In the genomic region with DNA sequence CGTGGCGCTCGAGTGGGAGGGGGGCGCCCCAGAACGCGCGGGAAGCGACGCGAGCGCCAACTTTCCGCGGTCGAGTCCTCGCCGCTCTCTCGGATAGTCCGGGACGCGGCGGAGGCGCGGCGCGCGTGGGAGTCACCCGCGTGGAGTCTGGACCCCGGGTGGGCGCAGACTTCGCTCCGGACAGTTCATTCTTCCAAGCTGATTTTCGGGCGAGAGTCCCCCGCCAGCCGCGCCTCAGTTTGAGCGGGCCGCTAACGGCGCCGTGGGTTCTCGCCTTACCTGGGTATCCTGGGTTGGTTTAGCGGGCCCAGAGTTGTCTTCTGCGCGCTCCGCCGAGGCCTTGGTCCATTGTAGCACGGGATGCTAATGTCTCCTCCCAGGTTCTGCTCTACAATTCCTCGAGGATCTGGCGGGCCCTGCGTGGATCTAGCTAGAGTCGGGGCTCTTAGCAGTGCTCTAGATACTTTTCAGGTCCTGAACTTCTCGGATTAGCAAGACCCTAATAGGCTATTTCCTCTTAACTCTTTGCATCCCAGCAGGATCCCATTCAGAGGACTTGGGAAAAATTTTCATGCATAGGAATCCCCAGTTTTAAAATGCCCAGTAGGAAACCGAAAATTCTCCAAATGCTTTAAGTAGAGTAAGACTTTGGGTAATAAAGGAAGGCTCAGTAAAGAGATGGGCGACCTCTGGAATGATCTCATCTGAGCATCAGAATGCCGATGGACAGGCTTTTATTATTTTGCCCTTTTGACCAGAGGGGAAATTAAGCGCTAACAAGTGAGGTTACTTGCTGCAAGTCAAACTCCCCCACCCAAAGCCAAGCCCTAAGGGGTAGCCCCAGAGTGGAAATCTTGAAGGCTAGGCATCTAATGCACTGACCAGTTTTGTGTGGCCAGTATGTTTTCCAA, we compare ENCODE assay signal across 8 cellular contexts. TPM values are rescaled to one million over a fixed set of nuclear protein-coding genes. Genes with fewer than 3 reads are reported as not detected.
DNase-seq lines count a peak whose midpoint lies in the region; ATAC-seq and TF ChIP-seq lines count a peak whose summit lies in the region.

No MANE protein-coding gene starts in this region.

- no peak overlapping the region for H3K23ac ChIP-seq in mesendoderm (ENCODE audit: low read length)

- TF ChIP-seq CTCF in WERI-Rb-1 (IDR thresholded peaks at IDR 0.05; ENCODE audit: low read depth, low read length) (no peak), tibial artery (IDR thresholded peaks at IDR 0.05) (no peak)

- H3K4me1 ChIP-seq in mesendoderm (ENCODE audit: control insufficient read depth, low read depth, low read length) (peaks cover 3% of the 10 kb centered on the region), tibial artery (peaks cover 0 to 29% (median 10%) of the 10 kb centered on the region in 4 donors)

- peaks cover 7 to 8% of the 10 kb centered on the region in 2 donors for H3K4me1 Mint-ChIP-seq in effector memory CD8-positive, alpha-beta T cell (ENCODE audit: low read depth in 2 of 2)

- H3K36me3 Mint-ChIP-seq in effector memory CD8-positive, alpha-beta T cell (ENCODE audit: insufficient read depth): no peaks in the 10 kb centered on the region

- H3K79me2 ChIP-seq in mesendoderm (ENCODE audit: control insufficient read depth, insufficient read depth, low read length): peaks cover 35% of the 10 kb centered on the region

- H3K36me3 ChIP-seq in WERI-Rb-1 (peaks cover 20% of the 10 kb centered on the region), mesendoderm (ENCODE audit: control insufficient read depth, insufficient read depth, low read length) (no peaks in the 10 kb centered on the region), tibial artery (no peaks in the 10 kb centered on the region)

- peak overlapping the region; percentile 83 for H2BK5ac ChIP-seq in mesendoderm (ENCODE audit: low read length)

- peak overlapping the region; percentile 83 for H2BK120ac ChIP-seq in mesendoderm (ENCODE audit: low read depth, low read length)

- peak overlapping the region; percentile 90 for H3K27ac ChIP-seq in WERI-Rb-1
- peak overlapping the region; percentile 95 for H3K27ac ChIP-seq in mesendoderm (ENCODE audit: low read depth, low read length)
- H3K27ac ChIP-seq in tibial artery: peak overlapping the region; percentile 89 to 92

- no peak overlapping the region for H2AK5ac ChIP-seq in mesendoderm (ENCODE audit: low read length)

- peak overlapping the region; percentile 46 for H3K4me2 ChIP-seq in mesendoderm (ENCODE audit: low read length)

- H3K4me3 ChIP-seq in WERI-Rb-1 (ENCODE audit: low read depth, low read length) (peak overlapping the region; percentile 95), mesendoderm (ENCODE audit: low read length) (peak overlapping the region; percentile 70), tibial artery (peak overlapping the region; percentile 71 to 82)

- DNase-seq in NCI-H510A treated with DMSO at 0.1 percent for 48 hours (lab: John Stamatoyannopoulos, UW): peak; percentile 43
- no peak for DNase-seq in NCI-H510A (lab: John Stamatoyannopoulos, UW)
- DNase-seq in WERI-Rb-1: peak; percentile 59
- DNase-seq in effector memory CD8-positive, alpha-beta T cell: no peak
- peak; percentile 79 for DNase-seq in mesendoderm
- peak in 1 of 2 donors; percentile 68 for DNase-seq in tibial artery

- peak overlapping the region; percentile 65 for H2BK15ac ChIP-seq in mesendoderm (replicated peaks; ENCODE audit: low read depth)

- H3K27me3 ChIP-seq in WERI-Rb-1 (ENCODE audit: insufficient read depth, low read depth, severe bottlenecking) (no peaks in the 10 kb centered on the region), mesendoderm (ENCODE audit: insufficient read depth, low read length, poor library complexity) (no peaks in the 10 kb centered on the region), tibial artery (peaks cover 0 to 6% of the 10 kb centered on the region in 2 donors)

- H3K9me3 ChIP-seq in WERI-Rb-1 (ENCODE audit: severe bottlenecking): no peaks in the 10 kb centered on the region
- no peaks in the 10 kb centered on the region for H3K9me3 ChIP-seq in tibial artery

- intact Hi-C loops in tibial artery (cut with DNase I; ENCODE audit: low total_unique reads): no loop called here

- H3K4ac ChIP-seq in mesendoderm (ENCODE audit: low read depth, low read length): peak overlapping the region; percentile 99

- H4K5ac ChIP-seq in mesendoderm (ENCODE audit: low read length): no peak overlapping the region

- H3K79me1 ChIP-seq in mesendoderm (ENCODE audit: low read length): no peaks in the 10 kb centered on the region

- peak overlapping the region; percentile 96 for H3K56ac ChIP-seq in mesendoderm (ENCODE audit: low read length)

- H3K27me3 Mint-ChIP-seq in effector memory CD8-positive, alpha-beta T cell: peaks cover 63 to 78% of the 10 kb centered on the region in 2 donors

- no peaks in the 10 kb centered on the region for H3K9me3 Mint-ChIP-seq in effector memory CD8-positive, alpha-beta T cell

- peak overlapping the region; percentile 98 for H3K18ac ChIP-seq in mesendoderm (ENCODE audit: low read length)

- no CpG with 5 or more reads among the region's 58 CpGs for WGBS in mesendoderm (ENCODE audit: extremely low coverage, insufficient coverage, low lambda C conversion rate)

- peak; percentile 43 for ATAC-seq in effector memory CD8-positive, alpha-beta T cell (replicated peaks)
- ATAC-seq in GM21825 (IDR thresholded peaks at IDR 0.05; ENCODE audit: unreplicated experiment): no peak
- no peak for ATAC-seq in HG03469 (IDR thresholded peaks at IDR 0.05; ENCODE audit: unreplicated experiment)

- peak overlapping the region; percentile 95 for H4K8ac ChIP-seq in mesendoderm (ENCODE audit: low read depth, low read length)

- peak overlapping the region; percentile 84 for H3K9ac ChIP-seq in mesendoderm (ENCODE audit: low read length)

- H3K27ac Mint-ChIP-seq in effector memory CD8-positive, alpha-beta T cell: no peak overlapping the region

- H3K4me3 Mint-ChIP-seq in effector memory CD8-positive, alpha-beta T cell: peak overlapping the region; percentile 69 to 79

RNA-seq across cellular contexts. Expression of a gene that starts 0.5 kb away (rescaled TPM):
- 35.4 TPM for polyA plus RNA-seq in mesendoderm (2013, experiment 1 of 2)
- 36.0 TPM for polyA plus RNA-seq in mesendoderm (2013, experiment 2 of 2)

RNA-seq across cellular contexts. Expression of a gene that starts 17.1 kb away (rescaled TPM):
- polyA plus RNA-seq in mesendoderm (2013, experiment 1 of 2): not detected
- not detected for polyA plus RNA-seq in mesendoderm (2013, experiment 2 of 2)

Comparison
In these comparisons a context has a peak if more than half of its experiments do, and no peak if none do; other contexts are left out.
1. DNase-seq: peak in NCI-H510A treated with DMSO at 0.1 percent for 48 hours (single experiment), WERI-Rb-1 (single experiment) and mesendoderm (single experiment); none in NCI-H510A (single experiment) and effector memory CD8-positive, alpha-beta T cell (0 of 3).
2. Peak in every context shown above with its lines, with median percentiles within 50 percentile points of each other: H3K27ac ChIP-seq and H3K4me3 ChIP-seq.